Comparison of ENCODE assay signal across 23 cellular contexts in genomic region chr5:3010953-3011763, GRCh38.
"Had no signal": no experiment of that assay in that cellular context is flagged by ENCODE, and none has a peak within 500 bp of the region (broad histone marks: within the 10 kb centered on the region; RNA-seq: fewer than 3 reads in every experiment).

No MANE protein-coding gene starts in this region.

- H3K4me1 Mint-ChIP-seq: activated B cell treated with CpG ODN at 0.5 μM for 24 hours; activated CD4-positive, alpha-beta T cell treated with anti-CD3 and anti-CD28 coated beads for 36 hours; activated naive CD4-positive, alpha-beta T cell treated with anti-CD3 and anti-CD28 coated beads, Interleukin-2, amount 10 ng/mL, durations not matched to agents 7 days and 5 days; activated naive CD8-positive, alpha-beta T cell treated with anti-CD3 and anti-CD28 coated beads, Interleukin-2, amount 50 U/mL, for 24 hours; nephron progenitor cell had no signal

- H3K27me3 Mint-ChIP-seq: activated B cell treated with CpG ODN at 0.5 μM for 24 hours; activated CD4-positive, alpha-beta T cell treated with anti-CD3 and anti-CD28 coated beads for 36 hours; activated naive CD4-positive, alpha-beta T cell treated with anti-CD3 and anti-CD28 coated beads, Interleukin-2, amount 10 ng/mL, durations not matched to agents 7 days and 5 days; activated naive CD8-positive, alpha-beta T cell treated with anti-CD3 and anti-CD28 coated beads, Interleukin-2, amount 50 U/mL, for 24 hours; stimulated activated naive CD8-positive, alpha-beta T cell treated with anti-CD3 and anti-CD28 coated beads, Interleukin-15, Interleukin-2, amounts not matched to agents 100 ng/mL and 50 ng/mL, for 24 hours had no signal

- ATAC-seq: activated CD4-positive, alpha-beta T cell treated with anti-CD3 and anti-CD28 coated beads for 36 hours; activated naive CD8-positive, alpha-beta T cell treated with anti-CD3 and anti-CD28 coated beads, Interleukin-2, amount 50 U/mL, for 24 hours; body of pancreas; right cardiac atrium had no signal

- H3K9me3 Mint-ChIP-seq: activated naive CD8-positive, alpha-beta T cell treated with anti-CD3 and anti-CD28 coated beads, Interleukin-2, amount 50 U/mL, for 24 hours; stimulated activated naive CD8-positive, alpha-beta T cell treated with anti-CD3 and anti-CD28 coated beads, Interleukin-15, Interleukin-2, amounts not matched to agents 100 ng/mL and 50 ng/mL, for 24 hours had no signal

- H3K4me3 Mint-ChIP-seq: activated B cell treated with CpG ODN at 0.5 μM for 24 hours; activated CD4-positive, alpha-beta T cell treated with anti-CD3 and anti-CD28 coated beads for 36 hours; activated naive CD4-positive, alpha-beta T cell treated with anti-CD3 and anti-CD28 coated beads, Interleukin-2, amount 10 ng/mL, durations not matched to agents 7 days and 5 days; activated naive CD8-positive, alpha-beta T cell treated with anti-CD3 and anti-CD28 coated beads, Interleukin-2, amount 50 U/mL, for 24 hours; nephron progenitor cell; stimulated activated naive CD8-positive, alpha-beta T cell treated with anti-CD3 and anti-CD28 coated beads, Interleukin-15, Interleukin-2, amounts not matched to agents 100 ng/mL and 50 ng/mL, for 24 hours had no signal

- H3K36me3 ChIP-seq: left ventricle myocardium inferior, tibial nerve, uterus had no signal

- H3K27ac Mint-ChIP-seq: activated B cell treated with CpG ODN at 0.5 μM for 24 hours; activated CD4-positive, alpha-beta T cell treated with anti-CD3 and anti-CD28 coated beads for 36 hours; activated naive CD4-positive, alpha-beta T cell treated with anti-CD3 and anti-CD28 coated beads, Interleukin-2, amount 10 ng/mL, durations not matched to agents 7 days and 5 days; activated naive CD8-positive, alpha-beta T cell treated with anti-CD3 and anti-CD28 coated beads, Interleukin-2, amount 50 U/mL, for 24 hours; nephron progenitor cell; stimulated activated naive CD8-positive, alpha-beta T cell treated with anti-CD3 and anti-CD28 coated beads, Interleukin-15, Interleukin-2, amounts not matched to agents 100 ng/mL and 50 ng/mL, for 24 hours had no signal

- H3K4me3 ChIP-seq: body of pancreas, left ventricle myocardium inferior, tibial nerve, uterus had no signal

- H3K27me3 ChIP-seq: body of pancreas, tibial nerve, uterus had no signal

- H3K27ac ChIP-seq: body of pancreas, left ventricle myocardium inferior, parathyroid adenoma, tibial nerve, uterus had no signal

- H3K9me3 ChIP-seq: body of pancreas, left ventricle myocardium inferior, tibial nerve, uterus had no signal

- H3K36me3 Mint-ChIP-seq: activated naive CD4-positive, alpha-beta T cell treated with anti-CD3 and anti-CD28 coated beads, Interleukin-2, amount 10 ng/mL, durations not matched to agents 7 days and 5 days had no signal

- DNase-seq: activated B cell treated with CpG ODN at 0.5 μM for 24 hours; activated CD4-positive, alpha-beta T cell treated with anti-CD3 and anti-CD28 coated beads for 36 hours; activated CD4-positive, alpha-beta T cell treated with anti-CD3 and anti-CD28 coated beads, Interleukin-2, amount 50 U/mL, for 4 hours; activated CD8-positive, alpha-beta memory T cell treated with anti-CD3 and anti-CD28 coated beads for 24 hours; activated naive CD4-positive, alpha-beta T cell treated with anti-CD3 and anti-CD28 coated beads, Interleukin-2, amount 10 ng/mL, durations not matched to agents 7 days and 5 days; activated naive CD8-positive, alpha-beta T cell treated with anti-CD3 and anti-CD28 coated beads, Interleukin-2, amount 50 U/mL, for 24 hours; activated T-cell treated with anti-CD3 and anti-CD28 coated beads, Interleukin-2, amount 50 U/mL, for 48 hours; body of pancreas; dermis blood vessel endothelial cell; effector memory CD4-positive, alpha-beta T cell; foreskin melanocyte; kidney glomerular epithelial cell; left ventricle myocardium inferior; nephron progenitor cell; right cardiac atrium; stimulated activated CD4-positive, alpha-beta T cell treated with anti-CD3 and anti-CD28 coated beads, Interleukin-12 subunit alpha, Interleukin-12 subunit beta, amount 100 ng/mL, for 4 hours; stimulated activated CD4-positive, alpha-beta T cell treated with anti-CD3 and anti-CD28 coated beads, Interleukin-4, amount 100 ng/mL, for 4 hours; substantia nigra; T1000; uterus had no signal

- H3K4me1 ChIP-seq: body of pancreas, left ventricle myocardium inferior, parathyroid adenoma, tibial nerve, uterus had no signal
